ENCODE assay signal across 20 cellular contexts in the genomic region with DNA sequence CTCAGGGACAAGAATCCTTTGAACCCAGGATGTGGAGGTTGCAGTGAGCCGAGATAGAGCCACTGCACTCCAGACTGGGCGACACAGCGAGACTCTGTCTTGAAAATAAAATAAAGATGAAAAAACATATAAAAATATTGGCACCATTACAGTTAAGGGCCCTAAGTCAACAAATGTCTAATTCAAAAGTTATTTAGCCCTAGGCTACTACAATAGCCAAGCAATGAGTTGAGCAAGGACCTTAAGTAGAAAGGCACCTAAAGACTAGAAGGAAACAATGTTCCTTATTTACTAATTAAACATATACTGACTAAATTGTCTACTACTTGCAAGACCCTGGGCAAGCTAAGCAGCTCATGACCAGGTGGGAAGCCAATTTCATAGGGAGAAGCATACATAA. TPM values are rescaled to one million over a fixed set of nuclear protein-coding genes. Genes with fewer than 3 reads are reported as not detected.
DNase-seq lines count a peak whose midpoint lies in the region; ATAC-seq, FAIRE-seq and TF ChIP-seq lines count a peak whose summit lies in the region.
"Had no signal": no experiment of that assay in that cellular context is flagged by ENCODE, and none has a peak within 500 bp of the region (broad histone marks: within the 10 kb centered on the region; RNA-seq: fewer than 3 reads in every experiment).

No MANE protein-coding gene starts in this region.

- H3K27me3 ChIP-seq in right cardiac atrium (ENCODE audit: control insufficient read depth, insufficient read depth) (no peaks in the 10 kb centered on the region), GM12878 (replicated peaks in 1 of 2; ENCODE audit: control insufficient read depth in 2 of 2, insufficient read depth in 2 of 2, low read length in 1 of 2) (no peaks in the 10 kb centered on the region), upper lobe of right lung (peaks cover 21% of the 10 kb centered on the region)
- H3K27me3 ChIP-seq: gastroesophageal sphincter had no signal

- intact Hi-C loops in right cardiac atrium (cut with DNase I) = loop anchor here in 1 of 4 donors (10.0 kb wide), 1 partner anchor 46 kb away; the partner anchor contains the start of genes P3R3URF and TSPAN1
- intact Hi-C loops in cardiac septum (cut with DNase I) = no loop called here
- intact Hi-C loops in GM12878 (cut with micrococcal nuclease; ENCODE audit: unreplicated experiment) = no loop called here
- intact Hi-C loops in upper lobe of right lung (cut with DNase I) = no loop called here

- FAIRE-seq in GM12878 (lab: Jason Lieb, UNC) (no peak), H54 (lab: Jason Lieb, UNC) (no peak)

- H2AFZ ChIP-seq in GM12878 (ENCODE audit: control insufficient read depth, low read depth, low read length) = no peak overlapping the region

- TF ChIP-seq CTCF in GM12878 (IDR thresholded peaks at IDR 0.05 in 2 of 3, conservative IDR thresholded peaks at IDR 0.05 in 1 of 3; ENCODE audit: control insufficient read depth in 2 of 3, extremely low read depth in 1 of 3, insufficient read depth in 1 of 3, low read depth in 3 of 3, low read length in 3 of 3) (no peak), upper lobe of right lung (IDR thresholded peaks at IDR 0.05) (no peak)

- BruUV-seq in GM12878 (replicated peaks; lab: Mats Ljungman, UMichigan) = no TSS peak

- H3K9me3 ChIP-seq in right cardiac atrium (ENCODE audit: control insufficient read depth, low read length) (no peaks in the 10 kb centered on the region), GM12878 (replicated peaks; ENCODE audit: control insufficient read depth, insufficient read depth, low read length) (no peaks in the 10 kb centered on the region), upper lobe of right lung (no peaks in the 10 kb centered on the region)
- H3K9me3 ChIP-seq: gastroesophageal sphincter, HAP-1, neutrophil, right lobe of liver had no signal

- H3K4me3 ChIP-seq in right cardiac atrium (ENCODE audit: low read length) = peak overlapping the region; percentile 41
- peak overlapping the region; percentile 10; the same call in 1 of the 2 replicates for H3K4me3 ChIP-seq in GM12878
- H3K4me3 ChIP-seq in upper lobe of right lung = peak overlapping the region; percentile 80
- H3K4me3 ChIP-seq: HAP-1, right lobe of liver had no signal

- H3K36me3 ChIP-seq in GM12878 (ENCODE audit: control insufficient read depth in 2 of 2, insufficient read depth in 2 of 2, low read length in 1 of 2) (no peaks in the 10 kb centered on the region), upper lobe of right lung (no peaks in the 10 kb centered on the region)
- H3K36me3 ChIP-seq: gastroesophageal sphincter, HAP-1, neutrophil, right lobe of liver had no signal

- H4K20me1 ChIP-seq in GM12878 (ENCODE audit: control insufficient read depth, insufficient read depth) = no peaks in the 10 kb centered on the region

- CTCF ChIA-PET in GM12878 (lab: Yijun Ruan, JAX) = interaction anchor here (0.8 to 3.5 kb wide), 7 partner anchors 11 to 249 kb away, joined by 3 to 14 read pairs (median 4); no protein-coding TSS in a partner anchor

- TF ChIP-seq EP300 in GM12878 (IDR thresholded peaks at IDR 0.05; ENCODE audit: borderline replicate concordance in 1 of 2, control insufficient read depth in 1 of 2, low read depth in 2 of 2, low read length in 2 of 2) = no peak

- H3K4me1 ChIP-seq in right cardiac atrium (ENCODE audit: control insufficient read depth, insufficient read depth, low read length) (peaks cover under 1% of the 10 kb centered on the region), GM12878 (ENCODE audit: control insufficient read depth, insufficient read depth, low read length) (no peaks in the 10 kb centered on the region; the same call in 1 of the 2 replicates), upper lobe of right lung (peaks cover 4% of the 10 kb centered on the region)
- H3K4me1 ChIP-seq: right lobe of liver had no signal

- TF ChIP-seq POLR2A in GM12878 (IDR thresholded peaks at IDR 0.05; ENCODE audit: low read depth, low read length) (no peak), H54 (IDR thresholded peaks at IDR 0.05; ENCODE audit: low read depth, low read length) (no peak)

- H3K9ac ChIP-seq in GM12878 (ENCODE audit: control insufficient read depth, insufficient read depth, low read length) = no peak overlapping the region

- RAD21 ChIA-PET in GM12878 (lab: Charles Lee; ENCODE audit: unreplicated experiment) = interaction anchor here (0.7 to 2.3 kb wide), 4 partner anchors 38 to 95 kb away, joined by 3 to 5 read pairs (median 4); no protein-coding TSS in a partner anchor

- H3K4me2 ChIP-seq in GM12878 (ENCODE audit: control insufficient read depth, insufficient read depth) = peak overlapping the region; percentile 12; the same call in 1 of the 2 replicates

- in situ Hi-C loops in GM12878 (cut with MboI) = no loop called here

- peaks cover 69% of the 10 kb centered on the region for H3K79me2 ChIP-seq in GM12878 (ENCODE audit: control insufficient read depth, insufficient read depth, low read length)

- SMC1A ChIA-PET in GM12878 (lab: Charles Lee; ENCODE audit: uncharacterized antibody, unreplicated experiment) = interaction anchor here (1.4 to 4.9 kb wide), 8 partner anchors 8 to 63 kb away, joined by 3 to 25 read pairs (median 7); no protein-coding TSS in a partner anchor

- DNase-seq in right cardiac atrium (no peak), cardiac septum (ENCODE audit: low spot score) (no peak), GM12878 (ENCODE audit: low read depth, low spot score) (no peak), iris pigment epithelial cell (ENCODE audit: low read depth) (peak; percentile 58), upper lobe of right lung (no peak), H54 (ENCODE audit: insufficient read length, low spot score) (no peak)
- DNase-seq: activated CD8-positive, alpha-beta memory T cell treated with anti-CD3 and anti-CD28 coated beads, Interleukin-2, amount 10 ng/mL, durations not matched to agents 7 days and 5 days; CD4-positive, alpha-beta memory T cell; DMS53; right lobe of liver; stimulated activated CD4-positive, alpha-beta T cell treated with anti-CD3 and anti-CD28 coated beads, Interleukin-1b, Interleukin-23, amount 100 ng/mL, for 48 hours had no signal

- no peak overlapping the region for H3K27ac ChIP-seq in right cardiac atrium (ENCODE audit: low read length)
- H3K27ac ChIP-seq in GM12878 (ENCODE audit: control insufficient read depth, insufficient read depth) = no peak overlapping the region
- no peak overlapping the region for H3K27ac ChIP-seq in upper lobe of right lung
- H3K27ac ChIP-seq: gastroesophageal sphincter, neutrophil, right lobe of liver had no signal

- no peak for ATAC-seq in right cardiac atrium
- ATAC-seq in GM12878 = no peak
- ATAC-seq in upper lobe of right lung = no peak
- ATAC-seq in HG03108 (IDR thresholded peaks at IDR 0.05; ENCODE audit: unreplicated experiment) = no peak
- no peak for ATAC-seq in HG02970 (IDR thresholded peaks at IDR 0.05; ENCODE audit: low FRiP score, unreplicated experiment)
- ATAC-seq: activated CD4-positive, CD25-positive, alpha-beta regulatory T cell treated with anti-CD3 and anti-CD28 coated beads, Interleukin-2, amount 50 U/mL, for 24 hours; activated CD8-positive, alpha-beta memory T cell treated with anti-CD3 and anti-CD28 coated beads, Interleukin-2, amount 10 ng/mL, durations not matched to agents 7 days and 5 days; gastroesophageal sphincter; right lobe of liver had no signal

- 90% methylated on average over 3 of the region's 3 CpGs for WGBS in right cardiac atrium
- WGBS in GM12878 (ENCODE audit: insufficient coverage, insufficient replicate concordance, low lambda C conversion rate, missing lambda C conversion rate) = 100% methylated on average over 3 of the region's 3 CpGs

- no peak for TF ChIP-seq RAD21 in GM12878 (IDR thresholded peaks at IDR 0.05; ENCODE audit: insufficient read depth, low read depth, low read length)

- POLR2A ChIA-PET in GM12878 (lab: Charles Lee) = interaction anchor here (0.9 to 2.2 kb wide), 5 partner anchors 11 to 86 kb away, joined by 3 to 14 read pairs (median 5); no protein-coding TSS in a partner anchor

RNA-seq across cellular contexts. Expression of gene PIK3R3, which starts 4.1 kb away (rescaled TPM):
- total RNA-seq in right cardiac atrium (10 to 100 TPM; 30.5 to 49.8 (median 38.7) TPM), cardiac septum (55.3 TPM), GM12878 (2014; rRNA removed) (17.5 and 18.8 TPM in 2 replicates), GM12878 (2014; rRNA removed; fragmentation: Illumina TruSeq; extraction: Trizol) (20.7 and 21.6 TPM in 2 replicates), GM12878 (2021) (24.6 and 27.0 TPM in 2 replicates), upper lobe of right lung (79.8 TPM)
- polyA plus RNA-seq in right cardiac atrium (20.0 TPM), GM12878 (2011; rRNA removed) (18.2 and 28.3 TPM in 2 replicates), GM12878 (2014; fragmentation: Illumina TruSeq; extraction: Trizol) (21.4 and 29.7 TPM in 2 replicates), GM12878 (2014; fragmentation: Nextera tagmentation; extraction: Ambion mirVana) (1 to 10 TPM; 4.8 to 7.4 TPM), GM12878 (2014; rRNA removed) (15.2 and 15.3 TPM in 2 replicates), GM12878 (2016; fragmentation: Nextera tagmentation; extraction: Ambion mirVana) (10 to 100 TPM; 22.5 to 24.7 TPM)
- 13.1 and 13.7 TPM in 2 replicates for total RNA-seq in GM12878 (2013; cell fraction: nucleolus; rRNA removed)
- polyA plus RNA-seq in GM12878 (2011; ENCODE audit: low read depth) = 4.1 TPM
- 11.8 and 12.6 TPM in 2 replicates for polyA plus RNA-seq in GM12878 (2011; cell fraction: cytosol; rRNA removed)
- polyA plus RNA-seq in GM12878 (2011; cell fraction: nucleus; rRNA removed) = 9.0 and 11.0 TPM in 2 replicates
- 5.6 and 5.7 TPM in 2 replicates for polyA plus RNA-seq in GM12878 (2012)
- 23.2 and 31.1 TPM in 2 replicates for polyA minus RNA-seq in GM12878 (2011; rRNA and poly(A)+ RNA removed)
- 9.0 and 12.0 TPM in 2 replicates for polyA minus RNA-seq in GM12878 (2011; cell fraction: cytosol; rRNA and poly(A)+ RNA removed)
- polyA minus RNA-seq in GM12878 (2011; cell fraction: nucleus; rRNA and poly(A)+ RNA removed) = 7.3 and 12.7 TPM in 2 replicates

RNA-seq across cellular contexts. Expression of gene TSPAN1, which starts 46.6 kb away (rescaled TPM):
- total RNA-seq in right cardiac atrium (1 to 10 TPM; 1.0 to 2.4 (median 1.5) TPM), cardiac septum (3.0 TPM), GM12878 (2014; rRNA removed) (0.23 and 0.27 TPM in 2 replicates), GM12878 (2014; rRNA removed; fragmentation: Illumina TruSeq; extraction: Trizol) (not detected in 2 replicates), GM12878 (2021) (0.18 and 0.61 TPM in 2 replicates), upper lobe of right lung (6.9 TPM)
- polyA plus RNA-seq in right cardiac atrium (1.3 TPM), GM12878 (2011; rRNA removed) (0.08 and 0.16 TPM in 2 replicates), GM12878 (2014; fragmentation: Illumina TruSeq; extraction: Trizol) (0.29 TPM in 1 of 2 replicates, not detected in the other), GM12878 (2014; fragmentation: Nextera tagmentation; extraction: Ambion mirVana) (under 1 TPM in 1 of 2 experiments, not detected in 1; 0.24 TPM), GM12878 (2014; rRNA removed) (0.09 TPM in 1 of 2 replicates, not detected in the other), GM12878 (2016; fragmentation: Nextera tagmentation; extraction: Ambion mirVana) (not detected)
- total RNA-seq in GM12878 (2013; cell fraction: nucleolus; rRNA removed) = not detected in 2 replicates
- polyA plus RNA-seq in GM12878 (2011; ENCODE audit: low read depth) = not detected
- 0.32 and 0.43 TPM in 2 replicates for polyA plus RNA-seq in GM12878 (2011; cell fraction: cytosol; rRNA removed)
- polyA plus RNA-seq in GM12878 (2011; cell fraction: nucleus; rRNA removed) = 0.18 and 0.34 TPM in 2 replicates
- polyA plus RNA-seq in GM12878 (2012) = 0.08 and 0.19 TPM in 2 replicates
- not detected in 2 replicates for polyA minus RNA-seq in GM12878 (2011; rRNA and poly(A)+ RNA removed)
- polyA minus RNA-seq in GM12878 (2011; cell fraction: cytosol; rRNA and poly(A)+ RNA removed) = not detected in 2 replicates
- polyA minus RNA-seq in GM12878 (2011; cell fraction: nucleus; rRNA and poly(A)+ RNA removed) = 0.36 and 0.77 TPM in 2 replicates
- total RNA-seq: activated CD8-positive, alpha-beta memory T cell treated with anti-CD3 and anti-CD28 coated beads, Interleukin-2, amount 10 ng/mL, durations not matched to agents 7 days and 5 days; CD4-positive, alpha-beta memory T cell; T-helper 2 cell treated with Interferon-gamma antibody and Interleukin-4, amounts not matched to agents 100 ng/mL and 5 ng/mL, for 36 hours had no signal
- polyA plus RNA-seq: CD4-positive, alpha-beta memory T cell had no signal

RNA-seq across cellular contexts. Expression of gene P3R3URF, which starts 48.0 kb away (rescaled TPM):
- total RNA-seq in right cardiac atrium (not detected), cardiac septum (not detected), GM12878 (2014; rRNA removed) (not detected in 2 replicates), GM12878 (2014; rRNA removed; fragmentation: Illumina TruSeq; extraction: Trizol) (not detected in 2 replicates), GM12878 (2021) (not detected in 2 replicates), upper lobe of right lung (not detected)
- polyA plus RNA-seq in right cardiac atrium (not detected), GM12878 (2011; rRNA removed) (not detected in 2 replicates), GM12878 (2014; fragmentation: Illumina TruSeq; extraction: Trizol) (not detected in 2 replicates), GM12878 (2014; fragmentation: Nextera tagmentation; extraction: Ambion mirVana) (not detected), GM12878 (2014; rRNA removed) (not detected in 2 replicates), GM12878 (2016; fragmentation: Nextera tagmentation; extraction: Ambion mirVana) (not detected)
- not detected in 2 replicates for total RNA-seq in GM12878 (2013; cell fraction: nucleolus; rRNA removed)
- polyA plus RNA-seq in GM12878 (2011; ENCODE audit: low read depth) = not detected
- not detected in 2 replicates for polyA plus RNA-seq in GM12878 (2011; cell fraction: cytosol; rRNA removed)
- polyA plus RNA-seq in GM12878 (2011; cell fraction: nucleus; rRNA removed) = not detected in 2 replicates
- polyA plus RNA-seq in GM12878 (2012) = not detected in 2 replicates
- polyA minus RNA-seq in GM12878 (2011; rRNA and poly(A)+ RNA removed) = not detected in 2 replicates
- not detected in 2 replicates for polyA minus RNA-seq in GM12878 (2011; cell fraction: cytosol; rRNA and poly(A)+ RNA removed)
- not detected in 2 replicates for polyA minus RNA-seq in GM12878 (2011; cell fraction: nucleus; rRNA and poly(A)+ RNA removed)
- total RNA-seq: activated CD8-positive, alpha-beta memory T cell treated with anti-CD3 and anti-CD28 coated beads, Interleukin-2, amount 10 ng/mL, durations not matched to agents 7 days and 5 days; CD4-positive, alpha-beta memory T cell; gastroesophageal sphincter; HT1080; right lobe of liver; subcutaneous adipose tissue; T-helper 2 cell treated with Interferon-gamma antibody and Interleukin-4, amounts not matched to agents 100 ng/mL and 5 ng/mL, for 36 hours had no signal
- polyA plus RNA-seq: CD4-positive, alpha-beta memory T cell had no signal

Comparison
In these comparisons a context has a peak if more than half of its experiments do, and no peak if none do; other contexts are left out.
1. H3K4me3 ChIP-seq: peak in every context shown above with its lines; median percentile 80 in upper lobe of right lung; 41 in right cardiac atrium; 10 in GM12878.